9 cellular contexts compared by ENCODE assay signal in genomic region chr2:205731521-205731965, GRCh38. TPM values are rescaled to one million over a fixed set of nuclear protein-coding genes. Genes with fewer than 3 reads are reported as not detected.
DNase-seq lines count a peak whose midpoint lies in the region; ATAC-seq and TF ChIP-seq lines count a peak whose summit lies in the region.
"Had no signal": no experiment of that assay in that cellular context is flagged by ENCODE, and none has a peak within 500 bp of the region (broad histone marks: within the 10 kb centered on the region; RNA-seq: fewer than 3 reads in every experiment).

No MANE protein-coding gene starts in this region.

- DNase-seq in fibroblast of mammary gland (ENCODE audit: low read depth) (peak; percentile 92), transverse colon (no peak), lower leg skin (ENCODE audit: low spot score in 2 of 2) (no peak), left colon (no peak)
- DNase-seq in activated CD4-positive, CD25-positive, alpha-beta regulatory T cell (lab: John Stamatoyannopoulos, UW), result no peak
- DNase-seq: NCI-H446, T-helper 9 cell had no signal

- H3K36me3 ChIP-seq in transverse colon, result no peaks in the 10 kb centered on the region

- H3K27ac ChIP-seq in transverse colon, result peak overlapping the region; percentile 69 to 86 (median 80)

- intact Hi-C loops in transverse colon (cut with DNase I; ENCODE audit: low total_unique reads) (loop anchor here (10.0 kb wide), 1 partner anchor 47 kb away; the partner anchor contains the start of gene NRP2), lower leg skin (cut with DNase I; ENCODE audit: low total_unique reads) (no loop called here), left colon (cut with DNase I, micrococcal nuclease) (no loop called here)

- no peaks in the 10 kb centered on the region for H3K9me3 ChIP-seq in transverse colon

- H3K27me3 ChIP-seq in transverse colon, result no peaks in the 10 kb centered on the region

- TF ChIP-seq CTCF in fibroblast of mammary gland (conservative IDR thresholded peaks at IDR 0.05; ENCODE audit: control insufficient read depth, insufficient read depth, low read depth, low read length) (no peak), transverse colon (IDR thresholded peaks at IDR 0.05) (no peak), lower leg skin (IDR thresholded peaks at IDR 0.05) (no peak)

- no peak overlapping the region for H3K4me3 ChIP-seq in fibroblast of mammary gland (ENCODE audit: control insufficient read depth, low read depth, low read length)
- H3K4me3 ChIP-seq in transverse colon, result no peak overlapping the region
- H3K4me3 ChIP-seq in lower leg skin (ENCODE audit: low read depth, poor library complexity, severe bottlenecking), result no peak overlapping the region

- ATAC-seq in GM19395 (IDR thresholded peaks at IDR 0.05; ENCODE audit: unreplicated experiment), result peak; percentile 62
- peak; percentile 68 for ATAC-seq in HG03378 (IDR thresholded peaks at IDR 0.05; ENCODE audit: unreplicated experiment)
- no peak for ATAC-seq in left colon

- 47 to 52% methylated on average over 4 to 5 of the region's 5 CpGs for WGBS in transverse colon (ENCODE audit: low coverage in 1 of 2), 2 donors
- WGBS in lower leg skin, 2 donors, result 83 to 84% methylated on average over 5 of the region's 5 CpGs

- no peak for TF ChIP-seq POLR2A in transverse colon (IDR thresholded peaks at IDR 0.05)
- TF ChIP-seq POLR2A in lower leg skin (IDR thresholded peaks at IDR 0.05), result no peak

- no peak for TF ChIP-seq EP300 in transverse colon (IDR thresholded peaks at IDR 0.05; ENCODE audit: low read depth)

- in situ Hi-C loops in transverse colon (cut with MboI; ENCODE audit: low pct_ligation_motif_present in 1 of 4, low pct_unique_long_range_greater_than_20kb in 1 of 4, low sequenced_read_pairs in 3 of 4), result no loop called here

- peaks cover 6 to 50% (median 17%) of the 10 kb centered on the region in 4 donors for H3K4me1 ChIP-seq in transverse colon

RNA-seq across cellular contexts. Expression of gene NRP2, which starts 49.2 kb away (rescaled TPM):
- total RNA-seq in transverse colon (100 to 1,000 TPM in 1 of 4 donors, 10 to 100 TPM in 3; 35.1 to 146 (median 63.9) TPM), lower leg skin (10 to 100 TPM in 1 of 4 donors, 1 to 10 TPM in 3; 4.0 to 11.5 (median 5.9) TPM), left colon (10 to 100 TPM in 1 of 2 donors, 1 to 10 TPM in 1; 3.8 to 42.6 TPM)
